ENCODE assay signal across 13 cellular contexts in the genomic region with DNA sequence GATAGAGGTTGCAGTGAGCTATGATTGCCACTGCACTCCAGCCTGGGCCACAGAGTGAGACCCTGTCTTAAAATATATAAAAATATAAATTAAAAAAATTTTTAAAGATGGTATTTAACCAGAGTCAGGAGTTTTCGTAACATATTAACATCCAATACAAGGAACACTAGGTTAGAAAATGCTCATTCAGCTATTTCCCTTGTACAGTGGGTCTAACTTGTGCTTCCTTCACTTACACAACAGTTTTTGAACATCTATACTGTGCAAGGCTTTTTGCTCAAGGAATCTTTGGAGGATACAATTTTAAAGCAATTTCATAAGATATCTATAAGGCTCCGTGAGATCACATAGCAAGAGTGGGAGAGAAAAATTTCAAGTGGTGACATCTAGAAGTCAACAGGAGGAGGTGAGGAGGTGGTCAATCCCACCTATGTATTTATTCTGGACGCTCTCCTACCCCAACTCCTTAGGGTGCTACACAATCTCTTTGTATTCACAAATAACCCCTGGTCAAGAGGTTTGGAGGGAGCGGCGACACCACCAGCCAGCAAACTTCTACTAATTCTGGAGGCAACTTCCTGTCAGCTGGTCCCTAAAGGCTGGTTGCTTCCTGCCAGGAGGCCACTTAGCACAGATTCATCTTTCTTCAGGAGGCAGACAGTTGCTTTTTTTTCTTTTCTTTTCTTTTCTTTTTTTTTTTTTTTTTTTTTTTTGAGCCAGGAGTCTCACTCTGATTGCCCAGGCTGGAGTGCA. TPM values are rescaled to one million over a fixed set of nuclear protein-coding genes. Genes with fewer than 3 reads are reported as not detected.
A peak's percentile ranks its signal among the peaks of the same experiment; 100 is the strongest.
DNase-seq lines count a peak whose midpoint lies in the region; ATAC-seq and TF ChIP-seq lines count a peak whose summit lies in the region.
"Had no signal": no experiment of that assay in that cellular context is flagged by ENCODE, and none has a peak within 500 bp of the region (broad histone marks: within the 10 kb centered on the region; RNA-seq: fewer than 3 reads in every experiment).

No MANE protein-coding gene starts in this region.

- POLR2A ChIA-PET in MCF 10A (lab: Yijun Ruan, JAX) = interaction anchor here (0.8 to 1.2 kb wide), 2 partner anchors 15 to 21 kb away, joined by 3 to 5 read pairs; no protein-coding TSS in a partner anchor

- TF ChIP-seq POLR2A in right lobe of liver (IDR thresholded peaks at IDR 0.05) = no peak

- H3K9me3 Mint-ChIP-seq in activated naive CD4-positive, alpha-beta T cell treated with anti-CD3 and anti-CD28 coated beads, Interleukin-2, amount 10 ng/mL, durations not matched to agents 7 days and 5 days = peaks cover 3% of the 10 kb centered on the region
- no peaks in the 10 kb centered on the region for H3K9me3 Mint-ChIP-seq in MCF 10A (ENCODE audit: unreplicated experiment)
- H3K9me3 Mint-ChIP-seq: memory B cell had no signal

- peak; percentile 58 for ATAC-seq in GM19395 (IDR thresholded peaks at IDR 0.05; ENCODE audit: unreplicated experiment)
- ATAC-seq in right lobe of liver = peak in 3 of 4 donors; percentile 13 to 19 (median 18)
- no peak for ATAC-seq in HG03196 (IDR thresholded peaks at IDR 0.05; ENCODE audit: unreplicated experiment)
- ATAC-seq in HG02870 (IDR thresholded peaks at IDR 0.05; ENCODE audit: unreplicated experiment) = no peak

- no peak overlapping the region for H3K4me3 Mint-ChIP-seq in activated naive CD4-positive, alpha-beta T cell treated with anti-CD3 and anti-CD28 coated beads, Interleukin-2, amount 10 ng/mL, durations not matched to agents 7 days and 5 days
- no peak overlapping the region for H3K4me3 Mint-ChIP-seq in MCF 10A (ENCODE audit: unreplicated experiment)
- H3K4me3 Mint-ChIP-seq: memory B cell had no signal

- whole genome bisulfite sequencing in right lobe of liver (ENCODE audit: insufficient coverage, low coverage, low lambda C conversion rate, missing lambda C conversion rate) = 82% methylated on average over 5 of the region's 5 CpGs

- peak; percentile 39 for DNase-seq in activated naive CD4-positive, alpha-beta T cell treated with anti-CD3 and anti-CD28 coated beads, Interleukin-2, amount 10 ng/mL, durations not matched to agents 7 days and 5 days
- DNase-seq in activated naive CD4-positive, alpha-beta T cell (lab: John Stamatoyannopoulos, UW) = no peak
- DNase-seq in SK-MEL-5 (ENCODE audit: low read depth, low spot score) (peak; percentile 11), right lobe of liver (peak in 1 of 3 donors; percentile 9), MCF 10A (ENCODE audit: unreplicated experiment) (no peak)
- DNase-seq: head of caudate nucleus; NCI-H446; stimulated activated CD4-positive, alpha-beta T cell treated with anti-CD3 and anti-CD28 coated beads, Interleukin-15, amount 100 ng/mL, for 24 hours had no signal

- no peaks in the 10 kb centered on the region for H3K27me3 Mint-ChIP-seq in activated naive CD4-positive, alpha-beta T cell treated with anti-CD3 and anti-CD28 coated beads, Interleukin-2, amount 10 ng/mL, durations not matched to agents 7 days and 5 days
- no peaks in the 10 kb centered on the region for H3K27me3 Mint-ChIP-seq in MCF 10A (ENCODE audit: insufficient read depth, unreplicated experiment)
- H3K27me3 Mint-ChIP-seq: memory B cell had no signal

- H3K4me1 ChIP-seq in right lobe of liver = peaks cover 0 to 14% (median 0%) of the 10 kb centered on the region in 4 donors

- BruUV-seq in MCF 10A (replicated peaks; lab: Mats Ljungman, UMichigan) = no TSS peak

- no peaks in the 10 kb centered on the region for H3K9me3 ChIP-seq in right lobe of liver
- H3K9me3 ChIP-seq: SJSA1 had no signal

- in situ Hi-C loops in SK-MEL-5 (cut with HindIII; ENCODE audit: low pct_unique_long_range_greater_than_20kb, low sequenced_read_pairs) = no loop called here

- no peak for TF ChIP-seq CTCF in right lobe of liver (IDR thresholded peaks at IDR 0.05)
- no peak for TF ChIP-seq CTCF in MCF 10A (IDR thresholded peaks at IDR 0.05; ENCODE audit: unreplicated experiment)

- no peak overlapping the region for H3K27ac ChIP-seq in right lobe of liver
- H3K27ac ChIP-seq: SJSA1 had no signal

- intact Hi-C loops in right lobe of liver (cut with DNase I) (no loop called here), MCF 10A (cut with micrococcal nuclease) (no loop called here)

- H3K4me3 ChIP-seq in right lobe of liver = no peak overlapping the region
- H3K4me3 ChIP-seq: SJSA1 had no signal

- peaks cover 18% of the 10 kb centered on the region for H3K36me3 Mint-ChIP-seq in activated naive CD4-positive, alpha-beta T cell treated with anti-CD3 and anti-CD28 coated beads, Interleukin-2, amount 10 ng/mL, durations not matched to agents 7 days and 5 days
- H3K36me3 Mint-ChIP-seq in MCF 10A (ENCODE audit: insufficient read depth, unreplicated experiment) = peaks cover 6% of the 10 kb centered on the region
- H3K36me3 Mint-ChIP-seq: memory B cell had no signal

- H3K27me3 ChIP-seq in right lobe of liver = no peaks in the 10 kb centered on the region
- H3K27me3 ChIP-seq: SJSA1 had no signal

- H3K4me1 Mint-ChIP-seq in activated naive CD4-positive, alpha-beta T cell treated with anti-CD3 and anti-CD28 coated beads, Interleukin-2, amount 10 ng/mL, durations not matched to agents 7 days and 5 days = peaks cover 22% of the 10 kb centered on the region
- H3K4me1 Mint-ChIP-seq in MCF 10A (ENCODE audit: insufficient read depth, unreplicated experiment) = peaks cover 5% of the 10 kb centered on the region

- CTCF ChIA-PET in activated naive CD4-positive, alpha-beta T cell treated with anti-CD3 and anti-CD28 coated beads, Interleukin-2, amount 10 ng/mL, durations not matched to agents 7 days and 5 days (lab: Charles Lee) = no interaction called here
- CTCF ChIA-PET in MCF 10A (lab: Yijun Ruan, JAX) = interaction anchor here (0.6 kb wide), 1 partner anchor 172 kb away, joined by 4 read pairs; no protein-coding TSS in a partner anchor

- H3K36me3 ChIP-seq in right lobe of liver = peaks cover 0 to 2% (median 0%) of the 10 kb centered on the region in 4 donors

- H3K27ac Mint-ChIP-seq in activated naive CD4-positive, alpha-beta T cell treated with anti-CD3 and anti-CD28 coated beads, Interleukin-2, amount 10 ng/mL, durations not matched to agents 7 days and 5 days = peak overlapping the region; percentile 49
- no peak overlapping the region for H3K27ac Mint-ChIP-seq in MCF 10A (ENCODE audit: low read depth, unreplicated experiment)
- H3K27ac Mint-ChIP-seq: memory B cell had no signal

RNA-seq across cellular contexts. Expression of a gene that starts 22.2 kb away (rescaled TPM):
- total RNA-seq in SK-MEL-5 (2014; rRNA removed; shearing (Covaris generic)) = 13.9 and 15.1 TPM in 2 replicates
- polyA plus RNA-seq in SK-MEL-5 (2015; cell fraction: cytosol; rRNA removed) = 14.1 and 18.8 TPM in 2 replicates
- 5.1 and 6.1 TPM in 2 replicates for polyA plus RNA-seq in SK-MEL-5 (2015; cell fraction: nucleus; rRNA removed)
- total RNA-seq in right lobe of liver = 10 to 100 TPM; 41.9 to 74.2 (median 48.4) TPM
- 18.9 and 20.7 TPM in 2 replicates for total RNA-seq in MCF 10A (2022)

Comparison
In these comparisons a context has a peak if more than half of its experiments do, and no peak if none do; other contexts are left out.
1. DNase-seq: peak in activated naive CD4-positive, alpha-beta T cell treated with anti-CD3 and anti-CD28 coated beads, Interleukin-2, amount 10 ng/mL, durations not matched to agents 7 days and 5 days (single experiment) and SK-MEL-5 (single experiment); none in activated naive CD4-positive, alpha-beta T cell (0 of 4) and MCF 10A (single experiment).
2. ATAC-seq: peak in GM19395 (single experiment) and right lobe of liver (3 of 4); none in HG03196 (single experiment) and HG02870 (single experiment).